20 cellular contexts compared by ENCODE assay signal in genomic region chr16:15564619-15565339, GRCh38.
DNase-seq lines count a peak whose midpoint lies in the region; ATAC-seq, FAIRE-seq and TF ChIP-seq lines count a peak whose summit lies in the region.
"Had no signal": no experiment of that assay in that cellular context is flagged by ENCODE, and none has a peak within 500 bp of the region (broad histone marks: within the 10 kb centered on the region; RNA-seq: fewer than 3 reads in every experiment).

No MANE protein-coding gene starts in this region.

- H2AFZ ChIP-seq in HepG2 (ENCODE audit: low read length) (no peak overlapping the region), trophoblast cell (ENCODE audit: insufficient read depth, low read length, poor library complexity) (no peak overlapping the region)

- no peak overlapping the region for H2AK5ac ChIP-seq in trophoblast cell (ENCODE audit: low read length)

- H3K18ac ChIP-seq in trophoblast cell (ENCODE audit: low read length): no peak overlapping the region

- no peak for FAIRE-seq in HepG2 (lab: Jason Lieb, UNC)

- TF ChIP-seq CTCF in HepG2 (CRISPR knock-in tag; IDR thresholded peaks at IDR 0.05) (no peak), right lobe of liver (IDR thresholded peaks at IDR 0.05) (no peak)

- H2BK120ac ChIP-seq in trophoblast cell (ENCODE audit: insufficient read depth, low read length, poor library complexity): no peak overlapping the region

- ATAC-seq in HepG2 (no peak), right lobe of liver (no peak), HG03457 (IDR thresholded peaks at IDR 0.05; ENCODE audit: unreplicated experiment) (no peak)
- ATAC-seq: PC-3 had no signal

- no peaks in the 10 kb centered on the region for H3K79me2 ChIP-seq in HepG2 (ENCODE audit: insufficient read depth, low read length)
- no peaks in the 10 kb centered on the region for H3K79me2 ChIP-seq in trophoblast cell (ENCODE audit: control insufficient read depth, insufficient read depth, low read length, poor library complexity)

- H3K14ac ChIP-seq in trophoblast cell (ENCODE audit: low read length): no peak overlapping the region

- no peak for TF ChIP-seq RAD21 in HepG2 (CRISPR knock-in tag; IDR thresholded peaks at IDR 0.05)

- H2BK5ac ChIP-seq in trophoblast cell (ENCODE audit: low read depth, low read length, poor library complexity): no peak overlapping the region

- H3K27me3 ChIP-seq in HepG2 (ENCODE audit: control insufficient read depth in 1 of 2, insufficient read depth in 2 of 2, low read length in 2 of 2) (no peaks in the 10 kb centered on the region), right lobe of liver (no peaks in the 10 kb centered on the region), trophoblast cell (ENCODE audit: insufficient read depth, low read length) (no peaks in the 10 kb centered on the region)

- no peak overlapping the region for H4K8ac ChIP-seq in trophoblast cell (ENCODE audit: low read depth, low read length)

- H3K9ac ChIP-seq in HepG2 (ENCODE audit: insufficient read depth, low read depth, low read length) (no peak overlapping the region), trophoblast cell (ENCODE audit: low read length) (no peak overlapping the region)

- no TSS peak for BruUV-seq in HepG2 (replicated peaks; lab: Mats Ljungman, UMichigan)

- no peak for TF ChIP-seq POLR2A in HepG2 (IDR thresholded peaks at IDR 0.05; ENCODE audit: insufficient read depth in 1 of 2, low read depth in 2 of 2, low read length in 2 of 2)
- no peak for TF ChIP-seq POLR2A in right lobe of liver (IDR thresholded peaks at IDR 0.05)

- H4K12ac ChIP-seq in trophoblast cell (ENCODE audit: low read depth, low read length): no peak overlapping the region

- no peak overlapping the region for H3K27ac ChIP-seq in HepG2 (ENCODE audit: extremely low read length, insufficient read depth, low read length)
- no peak overlapping the region for H3K27ac ChIP-seq in right lobe of liver
- H3K27ac ChIP-seq in trophoblast cell (ENCODE audit: low read depth, low read length): no peak overlapping the region

- H3K23ac ChIP-seq in trophoblast cell (ENCODE audit: low read length): no peak overlapping the region

- intact Hi-C loops in HepG2 (cut with micrococcal nuclease; ENCODE audit: unreplicated experiment) (no loop called here), right lobe of liver (cut with DNase I) (no loop called here)

- no peak overlapping the region for H2BK12ac ChIP-seq in trophoblast cell (ENCODE audit: low read length)

- TF ChIP-seq EP300 in HepG2 (IDR thresholded peaks at IDR 0.05; ENCODE audit: low read depth in 2 of 2, low read length in 2 of 2) (no peak), HepG2 (CRISPR knock-in tag; IDR thresholded peaks at IDR 0.05; ENCODE audit: borderline replicate concordance) (no peak)

- H3K4ac ChIP-seq in trophoblast cell (ENCODE audit: low read depth, low read length): no peak overlapping the region

- no peaks in the 10 kb centered on the region for H4K20me1 ChIP-seq in HepG2 (ENCODE audit: insufficient read depth, low read length)

- H3K4me1 ChIP-seq in HepG2 (ENCODE audit: insufficient read depth, low read length): peaks cover 19% of the 10 kb centered on the region
- H3K4me1 ChIP-seq in right lobe of liver: peaks cover 0 to 4% (median 0%) of the 10 kb centered on the region in 4 donors
- no peaks in the 10 kb centered on the region for H3K4me1 ChIP-seq in trophoblast cell (ENCODE audit: control insufficient read depth in 1 of 2, insufficient read depth in 2 of 2, low read length in 2 of 2)

- H3K36me3 ChIP-seq in HepG2 (replicated peaks in 1 of 2; ENCODE audit: control insufficient read depth in 1 of 2, insufficient read depth in 2 of 2, low read length in 2 of 2) (no peaks in the 10 kb centered on the region), right lobe of liver (no peaks in the 10 kb centered on the region), trophoblast cell (ENCODE audit: control insufficient read depth in 1 of 2, insufficient read depth in 2 of 2, low read length in 2 of 2) (no peaks in the 10 kb centered on the region)

- no peak overlapping the region for H3K4me2 ChIP-seq in HepG2 (ENCODE audit: low read depth, low read length)
- H3K4me2 ChIP-seq in trophoblast cell (ENCODE audit: low read length): no peak overlapping the region

- H3K79me1 ChIP-seq in trophoblast cell (ENCODE audit: low read length): no peaks in the 10 kb centered on the region

- H3K4me3 ChIP-seq in HepG2 (replicated peaks in 1 of 3; ENCODE audit: insufficient read depth in 1 of 3, low read depth in 2 of 3, low read length in 3 of 3): no peak overlapping the region
- H3K4me3 ChIP-seq in right lobe of liver: no peak overlapping the region
- no peak overlapping the region for H3K4me3 ChIP-seq in trophoblast cell (ENCODE audit: low read depth, low read length)

- no peak overlapping the region for H4K91ac ChIP-seq in trophoblast cell (ENCODE audit: low read depth, low read length)

- POLR2A ChIA-PET in HepG2 (lab: Yijun Ruan, JAX): interaction anchor here (1.4 to 2.4 kb wide), 2 partner anchors 11 to 17 kb away, joined by 3 to 22 read pairs; no protein-coding TSS in a partner anchor

- DNase-seq in HepG2 (ENCODE audit: low spot score) (no peak), right lobe of liver (no peak), fibroblast of peridontal ligament (ENCODE audit: extremely low read depth) (peak; percentile 62), trophoblast cell (peak; percentile 48 to 92), NCI-H524 treated with DMSO at 0.1 percent for 48 hours (lab: John Stamatoyannopoulos, UW) (no peak), SHP77 treated with DMSO at 0.1 percent for 48 hours (lab: John Stamatoyannopoulos, UW) (no peak), ACHN (no peak)
- DNase-seq: DMS53, EL, GF-D8, H7, HFFc6, MV-4-11, NCI-H1105 treated with DMSO at 0.1 percent for 48 hours, NCI-H1694, NCI-H2081, NCI-H526 treated with DMSO at 0.1 percent for 48 hours, PC-3, Right ventricle myocardium superior had no signal

- in situ Hi-C loops in HepG2 (cut with HindIII; ENCODE audit: extremely low pct_ligation_motif_present, low pct_unique_long_range_greater_than_20kb) (no loop called here), ACHN (cut with HindIII; ENCODE audit: low pct_ligation_motif_present, low pct_unique_long_range_greater_than_20kb, low sequenced_read_pairs) (no loop called here)

- H3K9me3 ChIP-seq in HepG2 (ENCODE audit: low read length) (no peaks in the 10 kb centered on the region), right lobe of liver (no peaks in the 10 kb centered on the region), trophoblast cell (ENCODE audit: insufficient read depth, low read depth, low read length) (peaks cover 2% of the 10 kb centered on the region)

- 56% methylated on average over 7 of the region's 7 CpGs for WGBS in HepG2 (ENCODE audit: low lambda C conversion rate)
- 89% methylated on average over 6 of the region's 7 CpGs for WGBS in right lobe of liver (ENCODE audit: insufficient coverage, low coverage, low lambda C conversion rate, missing lambda C conversion rate)
- no CpG with 5 or more reads among the region's 7 CpGs for WGBS in trophoblast cell (ENCODE audit: extremely low coverage, insufficient coverage, insufficient read length)

- CTCF ChIA-PET in HepG2 (lab: Yijun Ruan, JAX; ENCODE audit: low intra/inter-chr PET ratio, low total read pairs): no interaction called here

TF ChIP-seq in HepG2, 621 proteins besides CTCF, POLR2A, EP300 and RAD21:
- TF ChIP-seq ZBTB2 (CRISPR knock-in tag; IDR thresholded peaks at IDR 0.05; ENCODE audit: low read depth) (no peak), ZMYM3 (CRISPR knock-in tag; IDR thresholded peaks at IDR 0.05) (0 out of 2 replicates have a peak, but pooled peaks have one; percentile 0), KDM2A (CRISPR knock-in tag; IDR thresholded peaks at IDR 0.05; ENCODE audit: borderline replicate concordance, low read depth) (no peak), RFXAP (CRISPR knock-in tag; IDR thresholded peaks at IDR 0.05; ENCODE audit: borderline replicate concordance) (no peak), RARA (CRISPR knock-in tag; IDR thresholded peaks at IDR 0.05) (0 out of 2 replicates have a peak, but pooled peaks have one; percentile 3), ZNF75D (CRISPR knock-in tag; IDR thresholded peaks at IDR 0.05; ENCODE audit: borderline replicate concordance) (no peak), ZNF367 (CRISPR knock-in tag; IDR thresholded peaks at IDR 0.05; ENCODE audit: borderline replicate concordance) (no peak)

Comparison
In these comparisons a context has a peak if more than half of its experiments do, and no peak if none do; other contexts are left out.
1. DNase-seq: peak in fibroblast of peridontal ligament (single experiment) and trophoblast cell (2 of 2); none in HepG2 (single experiment), right lobe of liver (0 of 3), NCI-H524 treated with DMSO at 0.1 percent for 48 hours (single experiment), SHP77 treated with DMSO at 0.1 percent for 48 hours (single experiment) and ACHN (single experiment).